In genomic region chr2:102422910-102423309, GRCh38 we compare ENCODE assay signal across 22 cellular contexts. TPM values are rescaled to one million over a fixed set of nuclear protein-coding genes. Genes with fewer than 3 reads are reported as not detected.
A peak's percentile ranks its signal among the peaks of the same experiment; 100 is the strongest.
DNase-seq lines count a peak whose midpoint lies in the region; ATAC-seq lines count a peak whose summit lies in the region.
"Had no signal": no experiment of that assay in that cellular context is flagged by ENCODE, and none has a peak within 500 bp of the region (broad histone marks: within the 10 kb centered on the region; RNA-seq: fewer than 3 reads in every experiment).

Gene IL18RAP (plus strand): TSS chr2:102423160. CDS start chr2:102423278, 118 bp downstream.

- CTCF ChIA-PET in activated CD8-positive, alpha-beta memory T cell treated with anti-CD3 and anti-CD28 coated beads, Interleukin-2, amount 10 ng/mL, durations not matched to agents 7 days and 5 days (lab: Charles Lee), result interaction anchor here (1.3 to 2.2 kb wide), 2 partner anchors 20 to 63 kb away, joined by 5 to 8 read pairs; no protein-coding TSS in a partner anchor

- peak within 1 kb of the TSS; percentile 6 for H3K4me3 Mint-ChIP-seq in activated CD8-positive, alpha-beta memory T cell treated with anti-CD3 and anti-CD28 coated beads, Interleukin-2, amount 10 ng/mL, durations not matched to agents 7 days and 5 days
- peak within 1 kb of the TSS; percentile 37 for H3K4me3 Mint-ChIP-seq in central memory CD8-positive, alpha-beta T cell
- H3K4me3 Mint-ChIP-seq: HFFc6, nephron, type B pancreatic cell had no signal

- peaks cover 6% of the 10 kb centered on the region for H3K9me3 Mint-ChIP-seq in activated CD8-positive, alpha-beta memory T cell treated with anti-CD3 and anti-CD28 coated beads, Interleukin-2, amount 10 ng/mL, durations not matched to agents 7 days and 5 days (ENCODE audit: low read depth)
- no peaks in the 10 kb centered on the region for H3K9me3 Mint-ChIP-seq in central memory CD8-positive, alpha-beta T cell
- H3K9me3 Mint-ChIP-seq: HFFc6, nephron, type B pancreatic cell had no signal

- H3K36me3 Mint-ChIP-seq in activated CD8-positive, alpha-beta memory T cell treated with anti-CD3 and anti-CD28 coated beads, Interleukin-2, amount 10 ng/mL, durations not matched to agents 7 days and 5 days, result peaks cover 62% of the 10 kb centered on the region
- peaks cover 9% of the 10 kb centered on the region for H3K36me3 Mint-ChIP-seq in central memory CD8-positive, alpha-beta T cell (ENCODE audit: insufficient read depth)
- H3K36me3 Mint-ChIP-seq: CD4-positive, CD25-positive, alpha-beta regulatory T cell; type B pancreatic cell had no signal

- ATAC-seq in activated CD8-positive, alpha-beta memory T cell treated with anti-CD3 and anti-CD28 coated beads, Interleukin-2, amount 10 ng/mL, durations not matched to agents 7 days and 5 days, result no peak
- no peak for ATAC-seq in central memory CD8-positive, alpha-beta T cell (replicated peaks; ENCODE audit: extremely low read depth, poor library complexity, severe bottlenecking)
- ATAC-seq in stimulated activated naive CD8-positive, alpha-beta T cell treated with anti-CD3 and anti-CD28 coated beads, Interleukin-15, Interleukin-2, amounts not matched to agents 100 U/mL and 50 U/mL, for 24 hours, result peak; percentile 40
- no peak for ATAC-seq in HG02763 (IDR thresholded peaks at IDR 0.05; ENCODE audit: unreplicated experiment)
- ATAC-seq: gastroesophageal sphincter had no signal

- no peak for DNase-seq in activated CD8-positive, alpha-beta memory T cell treated with anti-CD3 and anti-CD28 coated beads, Interleukin-2, amount 10 ng/mL, durations not matched to agents 7 days and 5 days
- DNase-seq in activated CD8-positive, alpha-beta memory T cell treated with anti-CD3 and anti-CD28 coated beads, Interleukin-2, amount 50 U/mL, for 48 hours, result no peak
- DNase-seq in SKM-1 (lab: John Stamatoyannopoulos, UW; ENCODE audit: unreplicated experiment) (peak; percentile 43), amygdala (lab: John Stamatoyannopoulos, UW) (no peak)
- no peak for DNase-seq in central memory CD8-positive, alpha-beta T cell (ENCODE audit: low spot score in 2 of 2)
- no peak for DNase-seq in stimulated activated naive CD8-positive, alpha-beta T cell treated with anti-CD3 and anti-CD28 coated beads, Interleukin-15, Interleukin-2, amounts not matched to agents 100 U/mL and 50 U/mL, for 24 hours
- no peak for DNase-seq in stimulated activated CD4-positive, alpha-beta T cell treated with anti-CD3 and anti-CD28 coated beads, Interleukin-1b, Interleukin-23, amount 100 ng/mL, for 48 hours
- DNase-seq: activated CD4-positive, alpha-beta T cell treated with anti-CD3 and anti-CD28 coated beads for 48 hours; activated effector memory CD4-positive, alpha-beta T cell treated with Interleukin-2 at 50 U/mL for 16 hours; CD4-positive, CD25-positive, alpha-beta regulatory T cell; colonic mucosa; HFFc6; NCI-H1417 treated with DMSO at 0.1 percent for 48 hours; Right ventricle myocardium superior; small intestine; T1000 had no signal

- peaks cover 74% of the 10 kb centered on the region for H3K4me1 Mint-ChIP-seq in activated CD8-positive, alpha-beta memory T cell treated with anti-CD3 and anti-CD28 coated beads, Interleukin-2, amount 10 ng/mL, durations not matched to agents 7 days and 5 days
- H3K4me1 Mint-ChIP-seq in central memory CD8-positive, alpha-beta T cell, result peaks cover 59% of the 10 kb centered on the region
- H3K4me1 Mint-ChIP-seq: nephron had no signal

- H3K27ac Mint-ChIP-seq in activated CD8-positive, alpha-beta memory T cell treated with anti-CD3 and anti-CD28 coated beads, Interleukin-2, amount 10 ng/mL, durations not matched to agents 7 days and 5 days, result peak within 1 kb of the TSS; percentile 45
- H3K27ac Mint-ChIP-seq in central memory CD8-positive, alpha-beta T cell (ENCODE audit: low read depth), result peak within 1 kb of the TSS; percentile 9
- H3K27ac Mint-ChIP-seq: HFFc6, nephron, progenitor cell of endocrine pancreas, type B pancreatic cell had no signal

- no peaks in the 10 kb centered on the region for H3K27me3 Mint-ChIP-seq in activated CD8-positive, alpha-beta memory T cell treated with anti-CD3 and anti-CD28 coated beads, Interleukin-2, amount 10 ng/mL, durations not matched to agents 7 days and 5 days
- no peaks in the 10 kb centered on the region for H3K27me3 Mint-ChIP-seq in central memory CD8-positive, alpha-beta T cell
- H3K27me3 Mint-ChIP-seq: CD4-positive, CD25-positive, alpha-beta regulatory T cell had no signal

RNA-seq across cellular contexts. Expression of gene IL18RAP, which starts in this region (rescaled TPM):
- total RNA-seq in activated CD8-positive, alpha-beta memory T cell treated with anti-CD3 and anti-CD28 coated beads, Interleukin-2, amount 10 ng/mL, durations not matched to agents 7 days and 5 days, result 10 to 100 TPM; 12.3 to 14.9 TPM
- total RNA-seq: endothelial cell of umbilical vein, HFFc6, progenitor cell of endocrine pancreas had no signal
